Comparison of ENCODE assay signal across 8 cellular contexts in the genomic region with DNA sequence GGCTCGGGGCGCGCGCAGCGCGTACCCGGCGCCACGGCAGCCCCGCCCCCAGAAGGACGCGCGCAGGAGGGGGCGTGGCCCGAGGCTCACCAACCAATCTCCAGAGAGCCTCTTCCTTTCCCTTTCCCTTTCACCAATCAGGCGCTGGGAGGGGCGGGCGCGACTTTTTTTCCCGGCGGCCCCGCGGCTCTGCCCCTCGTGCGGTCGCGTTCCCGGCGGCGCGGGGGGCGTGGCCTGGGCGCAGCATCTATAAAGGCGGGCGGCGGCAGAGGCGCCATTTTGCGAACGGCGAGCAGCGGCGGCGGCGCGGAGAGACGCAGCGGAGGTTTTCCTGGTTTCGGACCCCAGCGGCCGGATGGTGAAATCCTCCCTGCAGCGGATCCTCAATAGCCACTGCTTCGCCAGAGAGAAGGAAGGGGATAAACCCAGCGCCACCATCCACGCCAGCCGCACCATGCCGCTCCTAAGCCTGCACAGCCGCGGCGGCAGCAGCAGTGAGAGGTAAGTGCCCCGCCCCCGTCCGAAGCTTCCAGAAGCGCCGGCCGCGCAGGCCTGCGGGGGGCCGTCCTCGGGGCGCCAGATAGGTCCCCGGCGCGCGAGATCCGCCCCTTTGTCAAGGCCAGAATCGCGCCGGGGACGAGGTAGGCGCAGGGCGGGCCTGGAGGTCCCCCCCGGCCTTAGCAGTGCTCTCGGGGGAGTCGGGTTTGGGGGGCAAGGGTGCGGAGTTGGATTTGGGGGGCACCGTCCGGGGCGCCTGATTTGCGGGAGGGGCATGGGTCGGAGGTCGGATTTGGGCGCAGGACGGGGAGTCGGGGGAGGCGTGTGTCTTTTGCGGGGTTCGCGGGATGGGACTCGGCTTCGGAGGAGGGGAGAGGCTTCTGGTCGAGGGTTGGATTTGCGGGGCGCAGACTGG. TPM values are rescaled to one million over a fixed set of nuclear protein-coding genes. Genes with fewer than 3 reads are reported as not detected.
DNase-seq lines count a peak whose midpoint lies in the region; ATAC-seq and TF ChIP-seq lines count a peak whose summit lies in the region.

No MANE protein-coding gene starts in this region.

- POLR2A ChIA-PET in PC-9 (lab: Charles Lee; ENCODE audit: unreplicated experiment) = interaction anchor here (0.7 kb wide), 1 partner anchor 110 kb away, joined by 4 read pairs; no protein-coding TSS in a partner anchor

- in situ Hi-C loops in KBM-7 (cut with MboI; ENCODE audit: low pct_unique_long_range_greater_than_20kb, low sequenced_read_pairs) = no loop called here

- H3K4me1 ChIP-seq in PC-9 (replicated peaks; ENCODE audit: insufficient read depth) (peaks cover 15% of the 10 kb centered on the region; the same call in 1 of the 2 replicates), esophagus muscularis mucosa (peaks cover 42 to 62% (median 55%) of the 10 kb centered on the region in 4 donors)

- H3K27me3 ChIP-seq in PC-9 (ENCODE audit: insufficient read depth, low read depth) (no peaks in the 10 kb centered on the region), esophagus muscularis mucosa (no peaks in the 10 kb centered on the region)

- H3K4me3 ChIP-seq in PC-9 = peak overlapping the region; percentile 88
- peak overlapping the region; percentile 82 to 100 (median 98) for H3K4me3 ChIP-seq in esophagus muscularis mucosa

- peak; percentile 99 for TF ChIP-seq POLR2A in esophagus muscularis mucosa (IDR thresholded peaks at IDR 0.05; ENCODE audit: low read depth)

- BruUV-seq in PC-9 (replicated peaks; lab: Mats Ljungman, UMichigan) = TSS peak; percentile 80

- no peaks in the 10 kb centered on the region for H3K9me2 ChIP-seq in PC-9 (ENCODE audit: insufficient read depth)

- H3K9me3 ChIP-seq in PC-9 (ENCODE audit: insufficient read depth, low read depth) (no peaks in the 10 kb centered on the region), esophagus muscularis mucosa (no peaks in the 10 kb centered on the region)

- H2AFZ ChIP-seq in PC-9 = peak overlapping the region; percentile 73; the same call in 1 of the 2 replicates

- peak overlapping the region; percentile 75 for H3K4me2 ChIP-seq in PC-9

- peaks cover 49% of the 10 kb centered on the region for H3K79me2 ChIP-seq in PC-9 (ENCODE audit: low read depth)

- under 1% methylated on average over 45 of the region's 103 CpGs for WGBS in esophagus muscularis mucosa

- ATAC-seq in GM21528 (IDR thresholded peaks at IDR 0.05; ENCODE audit: low FRiP score, unreplicated experiment) = peak; percentile 59

- peaks cover 34% of the 10 kb centered on the region for H4K20me1 ChIP-seq in PC-9 (ENCODE audit: insufficient read depth)

- TF ChIP-seq CTCF in PC-9 (conservative IDR thresholded peaks at IDR 0.05) (no peak), esophagus muscularis mucosa (IDR thresholded peaks at IDR 0.05) (peak; percentile 8 to 35 (median 18))

- intact Hi-C loops in PC-9 (cut with micrococcal nuclease; ENCODE audit: unreplicated experiment) (no loop called here), esophagus muscularis mucosa (cut with DNase I) (no loop called here)

- no peak for TF ChIP-seq EP300 in esophagus muscularis mucosa (IDR thresholded peaks at IDR 0.05)

- CTCF ChIA-PET in PC-9 (lab: Charles Lee) = no interaction called here

- H3K36me3 ChIP-seq in PC-9 (ENCODE audit: low read depth) (peaks cover 6% of the 10 kb centered on the region; the same call in 1 of the 2 replicates), esophagus muscularis mucosa (peaks cover 15 to 29% (median 21%) of the 10 kb centered on the region in 4 donors)

- H3F3A ChIP-seq in PC-9 (ENCODE audit: insufficient read depth, low read depth) = peaks cover 31% of the 10 kb centered on the region

- DNase-seq in DMS114 treated with DMSO at 0.1 percent for 48 hours (lab: John Stamatoyannopoulos, UW; ENCODE audit: unreplicated experiment) = peak; percentile 76
- DNase-seq in KBM-7 = peak; percentile 99
- peak; percentile 77 to 94 for DNase-seq in PC-9
- peak; percentile 99 to 100 for DNase-seq in activated T-cell treated with anti-CD3 and anti-CD28 coated beads, Interleukin-2, amount 50 U/mL, for 48 hours
- DNase-seq in esophagus muscularis mucosa (ENCODE audit: extremely low spot score) = peak; percentile 100
- DNase-seq in myocyte (ENCODE audit: low read depth) = peak; percentile 96
- peak; percentile 98 for DNase-seq in stimulated activated CD8-positive, alpha-beta memory T cell treated with anti-CD3 and anti-CD28 coated beads, Interleukin-7, amount 100 ng/mL, for 4 hours (ENCODE audit: low read depth in 2 of 2)

- H3K27ac ChIP-seq in PC-9 (peak overlapping the region; percentile 69; the same call in 1 of the 2 replicates), esophagus muscularis mucosa (replicated peaks in 1 of 4) (peak overlapping the region; percentile 99 to 100 (median 100))

RNA-seq across cellular contexts. Expression of a gene that starts 12.5 kb away (rescaled TPM):
- total RNA-seq in PC-9 (2021) (not detected in 2 replicates), esophagus muscularis mucosa (1 to 10 TPM in 3 of 4 donors, under 1 TPM in 1; 0.78 to 2.3 (median 1.3) TPM), myocyte (0.16 and 0.36 TPM in 2 replicates)
- polyA plus RNA-seq in myocyte (2012) = 0.21 TPM

RNA-seq across cellular contexts. Expression of a gene that starts 13.3 kb away (rescaled TPM):
- total RNA-seq in PC-9 (2021) = 1.1 and 1.4 TPM in 2 replicates
- total RNA-seq in esophagus muscularis mucosa = not detected
- total RNA-seq in myocyte = 303 and 333 TPM in 2 replicates
- 42.4 TPM for polyA plus RNA-seq in myocyte (2012)

RNA-seq across cellular contexts. Expression of a gene that starts 20.4 kb away (rescaled TPM):
- 6.9 and 8.1 TPM in 2 replicates for total RNA-seq in PC-9 (2021)
- 1 to 10 TPM in 3 of 4 donors, under 1 TPM in 1; 0.50 to 3.7 (median 1.3) TPM for total RNA-seq in esophagus muscularis mucosa
- 5.1 and 7.3 TPM in 2 replicates for total RNA-seq in myocyte
- polyA plus RNA-seq in myocyte (2012) = 6.6 TPM

RNA-seq across cellular contexts. Expression of a gene that starts 32.9 kb away (rescaled TPM):
- total RNA-seq in PC-9 (2021) (73.5 and 83.0 TPM in 2 replicates), esophagus muscularis mucosa (10 to 100 TPM; 29.5 to 56.9 (median 35.3) TPM), myocyte (21.6 and 23.1 TPM in 2 replicates)
- 46.6 TPM for polyA plus RNA-seq in myocyte (2012)

RNA-seq across cellular contexts. Expression of a gene that starts 33.4 kb away (rescaled TPM):
- total RNA-seq in PC-9 (2021) = 38.6 and 45.9 TPM in 2 replicates
- total RNA-seq in esophagus muscularis mucosa = 10 to 100 TPM; 41.9 to 69.8 (median 55.3) TPM
- total RNA-seq in myocyte = 77.5 and 86.7 TPM in 2 replicates
- polyA plus RNA-seq in myocyte (2012) = 42.0 TPM

Comparison
In these comparisons a context has a peak if more than half of its experiments do, and no peak if none do; other contexts are left out.
1. Peak in every context shown above with its lines: DNase-seq, ATAC-seq, H3K4me3 ChIP-seq and H3K27ac ChIP-seq.
2. RNA of a gene that starts 13.3 kb away (total RNA-seq): 303 to 333 TPM in myocyte; 1.1 to 1.4 TPM in PC-9 and not detected in esophagus muscularis mucosa; every median in the first group is over 100 times any median in the second.